Comparison of ENCODE assay signal across 20 cellular contexts in the genomic region with DNA sequence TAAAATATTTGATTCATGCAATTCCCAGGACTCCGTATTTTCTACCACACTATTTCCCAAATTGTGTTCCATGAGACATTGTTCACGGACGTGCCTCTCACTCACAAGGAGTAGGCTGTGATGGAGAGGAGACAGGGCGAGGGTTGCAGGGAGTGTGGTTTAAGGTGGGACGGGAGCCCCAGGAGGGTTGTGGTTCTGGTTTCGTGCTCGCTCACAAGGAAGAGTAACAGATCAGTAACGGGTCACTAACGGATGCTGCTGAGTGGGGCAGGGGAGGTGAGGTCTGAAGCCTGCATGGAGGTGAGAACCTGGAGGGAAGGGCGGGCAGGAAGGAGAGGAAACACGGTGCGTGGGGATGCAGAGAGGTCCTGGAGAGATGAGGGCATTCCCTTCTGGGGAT.
A peak's percentile ranks its signal among the peaks of the same experiment; 100 is the strongest.
DNase-seq lines count a peak whose midpoint lies in the region; ATAC-seq and TF ChIP-seq lines count a peak whose summit lies in the region.
"Had no signal": no experiment of that assay in that cellular context is flagged by ENCODE, and none has a peak within 500 bp of the region (broad histone marks: within the 10 kb centered on the region; RNA-seq: fewer than 3 reads in every experiment).

No MANE protein-coding gene starts in this region.

- peak; percentile 47 for DNase-seq in GM10266 (ENCODE audit: extremely low spot score)
- DNase-seq in GM19240 (ENCODE audit: insufficient read length, low spot score) = peak; percentile 39
- peak; percentile 29 for DNase-seq in germinal center (ENCODE audit: low spot score)
- no peak for DNase-seq in UCSD-AML1 (lab: John Stamatoyannopoulos, UW; ENCODE audit: unreplicated experiment)
- no peak for DNase-seq in hepatic stellate cell (ENCODE audit: low spot score)
- DNase-seq in NCI-H510A (lab: John Stamatoyannopoulos, UW) = no peak
- DNase-seq: activated CD4-positive, alpha-beta memory T cell treated with anti-CD3 and anti-CD28 coated beads, Interleukin-2, amount 10 ng/mL, durations not matched to agents 7 days and 5 days; activated gamma-delta T cell; DMS53; dorsolateral prefrontal cortex; heart right ventricle; kidney; midbrain; NCI-H1105; occipital lobe; SHP77 treated with DMSO at 0.1 percent for 48 hours; stomach; uterus had no signal

- ATAC-seq in HG03442 (IDR thresholded peaks at IDR 0.05; ENCODE audit: unreplicated experiment) (peak; percentile 45), GM18502 (IDR thresholded peaks at IDR 0.05; ENCODE audit: poor library complexity, unreplicated experiment) (no peak)
- ATAC-seq: heart right ventricle had no signal

- TF ChIP-seq CTCF in GM10266 (IDR thresholded peaks at IDR 0.05; ENCODE audit: control insufficient read depth, insufficient read depth, low read depth, missing control alignments) = no peak

Comparison
In these comparisons a context has a peak if more than half of its experiments do, and no peak if none do; other contexts are left out.
1. DNase-seq: peak in GM10266 (single experiment), GM19240 (single experiment) and germinal center (single experiment); none in UCSD-AML1 (single experiment), hepatic stellate cell (single experiment) and NCI-H510A (single experiment).